In genomic region chr5:75265731-75266130, GRCh38 we compare ENCODE assay signal across 9 cellular contexts. TPM values are rescaled to one million over a fixed set of nuclear protein-coding genes. Genes with fewer than 3 reads are reported as not detected.
DNase-seq lines count a peak whose midpoint lies in the region; ATAC-seq and TF ChIP-seq lines count a peak whose summit lies in the region.
"Had no signal": no experiment of that assay in that cellular context is flagged by ENCODE, and none has a peak within 500 bp of the region (broad histone marks: within the 10 kb centered on the region; RNA-seq: fewer than 3 reads in every experiment).

No MANE protein-coding gene starts in this region.

- peak overlapping the region in 1 of 10 donors; percentile 34 for H3K27ac Mint-ChIP-seq in naive thymus-derived CD8-positive, alpha-beta T cell
- H3K27ac Mint-ChIP-seq: T-helper 1 cell treated with Interleukin-12 subunit alpha and Interleukin-12 subunit beta and Interleukin-4 antibody, amounts not matched to agents 30 μg/mL and 1 μg/mL, for 36 hours had no signal

- H2AFZ ChIP-seq in MM.1S (ENCODE audit: low read length): no peak overlapping the region

- H3K27ac ChIP-seq in MM.1S (ENCODE audit: low read length): no peak overlapping the region

- H3K27me3 Mint-ChIP-seq in naive thymus-derived CD8-positive, alpha-beta T cell: peaks cover 0 to 5% (median 0%) of the 10 kb centered on the region in 5 donors

- H3K4me3 Mint-ChIP-seq in naive thymus-derived CD8-positive, alpha-beta T cell: no peak overlapping the region
- H3K4me3 Mint-ChIP-seq: T-helper 1 cell treated with Interleukin-12 subunit alpha and Interleukin-12 subunit beta and Interleukin-4 antibody, amounts not matched to agents 30 μg/mL and 1 μg/mL, for 36 hours had no signal

- H3K4me3 ChIP-seq in MM.1S (ENCODE audit: low read length) (no peak overlapping the region), MG63 (no peak overlapping the region)

- H3F3A ChIP-seq in MM.1S (ENCODE audit: insufficient read depth, low read length): no peaks in the 10 kb centered on the region

- H3K36me3 ChIP-seq in MM.1S (replicated peaks; ENCODE audit: insufficient read depth, low read length) (no peaks in the 10 kb centered on the region), MG63 (no peaks in the 10 kb centered on the region)

- no peaks in the 10 kb centered on the region for H3K9me2 ChIP-seq in MM.1S (replicated peaks; ENCODE audit: insufficient read depth, low read length)

- H3K9ac ChIP-seq in MM.1S (ENCODE audit: low read length): no peak overlapping the region

- H3K4me1 Mint-ChIP-seq in naive thymus-derived CD8-positive, alpha-beta T cell: peaks cover 0 to 7% (median 2%) of the 10 kb centered on the region in 4 donors

- peaks cover 0 to 2% (median 0%) of the 10 kb centered on the region in 3 donors for H3K36me3 Mint-ChIP-seq in naive thymus-derived CD8-positive, alpha-beta T cell

- no peaks in the 10 kb centered on the region for H3K4me1 ChIP-seq in MM.1S (ENCODE audit: low read length)

- no peaks in the 10 kb centered on the region for H3K79me2 ChIP-seq in MM.1S (ENCODE audit: low read length)

- ATAC-seq in naive thymus-derived CD8-positive, alpha-beta T cell: peak; percentile 72 to 77
- no peak for ATAC-seq in HG03108 (IDR thresholded peaks at IDR 0.05; ENCODE audit: unreplicated experiment)
- ATAC-seq in left ventricle myocardium superior: no peak

- peak; percentile 50 for TF ChIP-seq CTCF in MM.1S (IDR thresholded peaks at IDR 0.05; ENCODE audit: low read length)

- H3K4me2 ChIP-seq in MM.1S (ENCODE audit: low read depth, low read length): no peak overlapping the region

- peak; percentile 5 for DNase-seq in GDM1 (lab: John Stamatoyannopoulos, UW)
- DNase-seq in MM.1S: peak; percentile 37
- DNase-seq in cerebellar cortex (ENCODE audit: low spot score): peak; percentile 80
- DNase-seq in naive thymus-derived CD8-positive, alpha-beta T cell: peak in 4 of 10 donors; percentile 5 to 65 (median 58)
- no peak for DNase-seq in MG63
- no peak for DNase-seq in NCI-H1436 (lab: John Stamatoyannopoulos, UW)
- no peak for DNase-seq in left ventricle myocardium superior

- POLR2A ChIA-PET in naive thymus-derived CD8-positive, alpha-beta T cell (lab: Charles Lee): interaction anchor here (1.1 to 2.2 kb wide), 3 partner anchors 28 to 499 kb away, joined by 4 to 13 read pairs (median 4); partner anchors contain the start of genes ANKRD31, GFM2 and NSA2

- no peaks in the 10 kb centered on the region for H3K27me3 ChIP-seq in MM.1S (replicated peaks; ENCODE audit: insufficient read depth, low read length)
- H3K27me3 ChIP-seq in MG63: no peaks in the 10 kb centered on the region; the same call in 1 of the 2 replicates

- H3K9me3 ChIP-seq in MM.1S (replicated peaks; ENCODE audit: insufficient read depth, low read length): no peaks in the 10 kb centered on the region
- no peaks in the 10 kb centered on the region for H3K9me3 ChIP-seq in MG63

- intact Hi-C loops in left ventricle myocardium superior (cut with micrococcal nuclease): no loop called here

- H3K9me3 Mint-ChIP-seq in naive thymus-derived CD8-positive, alpha-beta T cell: peaks cover 0 to 2% (median 0%) of the 10 kb centered on the region in 9 donors
- H3K9me3 Mint-ChIP-seq: T-helper 1 cell treated with Interleukin-12 subunit alpha and Interleukin-12 subunit beta and Interleukin-4 antibody, amounts not matched to agents 30 μg/mL and 1 μg/mL, for 36 hours had no signal

- H4K20me1 ChIP-seq in MM.1S (ENCODE audit: insufficient read depth, low read length): no peaks in the 10 kb centered on the region

RNA-seq across cellular contexts. Expression of gene ANKRD31, which starts 29.1 kb away (rescaled TPM):
- total RNA-seq in naive thymus-derived CD8-positive, alpha-beta T cell: 1 to 10 TPM; 2.7 to 2.8 TPM
- polyA plus RNA-seq in naive thymus-derived CD8-positive, alpha-beta T cell: under 1 TPM; 0.55 to 0.58 (median 0.55) TPM
- not detected in 2 replicates for total RNA-seq in MG63 (2014; rRNA removed; shearing (Covaris generic); ENCODE audit: low replicate concordance)
- total RNA-seq in left ventricle myocardium superior: not detected

Comparison
In these comparisons a context has a peak if more than half of its experiments do, and no peak if none do; other contexts are left out.
1. DNase-seq: peak in GDM1 (single experiment), MM.1S (single experiment) and cerebellar cortex (single experiment); none in MG63 (single experiment), NCI-H1436 (single experiment) and left ventricle myocardium superior (single experiment).
2. ATAC-seq: peak in naive thymus-derived CD8-positive, alpha-beta T cell (2 of 2); none in HG03108 (single experiment) and left ventricle myocardium superior (single experiment).